Comparison of ENCODE assay signal across 24 cellular contexts in the genomic region with DNA sequence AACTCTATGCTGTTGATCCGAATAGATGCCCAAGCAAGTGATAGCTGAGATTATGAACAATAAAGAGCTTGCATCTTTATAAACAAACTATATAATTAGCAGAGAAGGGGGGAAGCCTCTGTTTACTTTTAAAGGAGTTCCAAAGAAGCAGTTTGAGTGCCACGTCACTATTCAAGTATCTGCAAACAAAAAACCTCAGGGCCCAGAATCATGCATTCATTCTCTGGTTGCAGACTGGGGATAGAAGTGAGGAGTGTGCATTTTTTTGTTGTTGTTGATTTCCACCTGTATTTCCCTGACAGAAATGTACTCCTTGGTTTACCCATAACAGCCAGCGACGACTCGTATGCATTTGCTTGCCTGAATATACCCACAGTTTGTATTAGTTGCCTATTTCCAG.
DNase-seq lines count a peak whose midpoint lies in the region; ATAC-seq and TF ChIP-seq lines count a peak whose summit lies in the region.
"Had no signal": no experiment of that assay in that cellular context is flagged by ENCODE, and none has a peak within 500 bp of the region (broad histone marks: within the 10 kb centered on the region; RNA-seq: fewer than 3 reads in every experiment).

No MANE protein-coding gene starts in this region.

- peak overlapping the region; percentile 66 for H3K27ac ChIP-seq in PC-3 (ENCODE audit: low read length)
- H3K27ac ChIP-seq in substantia nigra (ENCODE audit: low read depth, low read length, poor library complexity, severe bottlenecking): no peak overlapping the region
- H3K27ac ChIP-seq in coronary artery: no peak overlapping the region
- H3K27ac ChIP-seq: BLaER1, psoas muscle, sigmoid colon, suprapubic skin had no signal

- intact Hi-C loops in PC-3 (cut with micrococcal nuclease): loop anchor here (5.0 kb wide), 2 partner anchors 137 to 292 kb away; no protein-coding TSS in a partner anchor

- peak overlapping the region; percentile 65 for H2AFZ ChIP-seq in PC-3 (ENCODE audit: low read length)

- CTCF ChIA-PET in PC-3 (lab: Charles Lee): no interaction called here

- H4K20me1 ChIP-seq in PC-3 (ENCODE audit: low read length): no peaks in the 10 kb centered on the region
- H4K20me1 ChIP-seq: BLaER1 had no signal

- BruUV-seq in PC-3 (replicated peaks; lab: Mats Ljungman, UMichigan): no TSS peak

- peaks cover 48% of the 10 kb centered on the region for H3K4me1 ChIP-seq in PC-3 (ENCODE audit: insufficient read depth, low read length)
- H3K4me1 ChIP-seq: psoas muscle, suprapubic skin had no signal

- H3K4me3 ChIP-seq in PC-3 (ENCODE audit: low read length): peak overlapping the region; percentile 57
- no peak overlapping the region for H3K4me3 ChIP-seq in epithelial cell of esophagus (ENCODE audit: low read length)
- H3K4me3 ChIP-seq in coronary artery: no peak overlapping the region
- H3K4me3 ChIP-seq: BLaER1, GM12878, psoas muscle, sigmoid colon, suprapubic skin had no signal

- TF ChIP-seq CTCF in PC-3 (conservative IDR thresholded peaks at IDR 0.05; ENCODE audit: low read depth, low read length) (no peak), epithelial cell of esophagus (IDR thresholded peaks at IDR 0.05; ENCODE audit: insufficient read depth, low read depth, low read length, missing control alignments) (no peak), coronary artery (IDR thresholded peaks at IDR 0.05) (no peak)

- no peaks in the 10 kb centered on the region for H3K36me3 ChIP-seq in PC-3 (ENCODE audit: low read depth, low read length)
- H3K36me3 ChIP-seq: BLaER1, sigmoid colon, suprapubic skin had no signal

- H3K79me2 ChIP-seq in PC-3 (ENCODE audit: low read length): no peaks in the 10 kb centered on the region

- ATAC-seq in PC-3 (peak; percentile 79), GM21515 (IDR thresholded peaks at IDR 0.05; ENCODE audit: unreplicated experiment) (no peak)
- ATAC-seq: activated CD4-positive, CD25-positive, alpha-beta regulatory T cell treated with anti-CD3 and anti-CD28 coated beads, Interleukin-2, amount 50 U/mL, for 24 hours; activated CD8-positive, alpha-beta T cell treated with anti-CD3 and anti-CD28 coated beads for 36 hours; GM12878; psoas muscle; stimulated activated memory B cell treated with anti-CD40 and anti-IgM and Interleukin-4, amounts not matched to agents 10 μg/mL and 1 μg/mL and 100 μg/mL, for 72 hours had no signal

- peak overlapping the region; percentile 83 for H3K4me2 ChIP-seq in PC-3 (ENCODE audit: low read length)
- H3K4me2 ChIP-seq: BLaER1 had no signal

- no peaks in the 10 kb centered on the region for H3K9me2 ChIP-seq in PC-3 (replicated peaks; ENCODE audit: low read length)

- peak; percentile 14 for DNase-seq in COR-L47 (lab: John Stamatoyannopoulos, UW)
- peak; percentile 44 for DNase-seq in H4 (ENCODE audit: low spot score)
- DNase-seq in PC-3: peak; percentile 78
- DNase-seq in epithelial cell of esophagus (ENCODE audit: low read depth): peak; percentile 33
- DNase-seq in activated CD4-positive, CD25-positive, alpha-beta regulatory T cell treated with anti-CD3 and anti-CD28 coated beads, Interleukin-2, amount 50 U/mL, for 72 hours: no peak
- no peak for DNase-seq in substantia nigra (lab: John Stamatoyannopoulos, UW)
- no peak for DNase-seq in coronary artery (ENCODE audit: low spot score)
- DNase-seq: activated CD8-positive, alpha-beta T cell treated with anti-CD3 and anti-CD28 coated beads for 36 hours; anterior cingulate cortex; caudate nucleus; DMS79; GOT3; naive B cell; NCI-H2171; NCI-H524; psoas muscle; sigmoid colon; stimulated activated CD4-positive, alpha-beta T cell treated with anti-CD3 and anti-CD28 coated beads, Interleukin-4, amount 100 ng/mL, for 4 hours had no signal

- POLR2A ChIA-PET in PC-3 (lab: Charles Lee; ENCODE audit: unreplicated experiment): interaction anchor here (0.6 to 0.7 kb wide), 2 partner anchors 18 to 39 kb away, joined by 3 to 4 read pairs; no protein-coding TSS in a partner anchor

- H3K9ac ChIP-seq in PC-3 (ENCODE audit: low read length): peak overlapping the region; percentile 38; the same call in 1 of the 2 replicates
- H3K9ac ChIP-seq: BLaER1 had no signal

- H3F3A ChIP-seq in PC-3 (ENCODE audit: low read length, unreplicated experiment): no peaks in the 10 kb centered on the region

- no peaks in the 10 kb centered on the region for H3K27me3 ChIP-seq in PC-3 (ENCODE audit: low read length)
- H3K27me3 ChIP-seq: BLaER1, sigmoid colon, suprapubic skin had no signal

- H3K9me3 ChIP-seq in PC-3 (ENCODE audit: low read length): no peaks in the 10 kb centered on the region
- H3K9me3 ChIP-seq: BLaER1, psoas muscle, sigmoid colon, suprapubic skin had no signal

Comparison
In these comparisons a context has a peak if more than half of its experiments do, and no peak if none do; other contexts are left out.
1. DNase-seq: peak in COR-L47 (single experiment), H4 (single experiment), PC-3 (single experiment) and epithelial cell of esophagus (single experiment); none in activated CD4-positive, CD25-positive, alpha-beta regulatory T cell treated with anti-CD3 and anti-CD28 coated beads, Interleukin-2, amount 50 U/mL, for 72 hours (single experiment), substantia nigra (0 of 49) and coronary artery (single experiment).